8 cellular contexts compared by ENCODE assay signal in the genomic region with DNA sequence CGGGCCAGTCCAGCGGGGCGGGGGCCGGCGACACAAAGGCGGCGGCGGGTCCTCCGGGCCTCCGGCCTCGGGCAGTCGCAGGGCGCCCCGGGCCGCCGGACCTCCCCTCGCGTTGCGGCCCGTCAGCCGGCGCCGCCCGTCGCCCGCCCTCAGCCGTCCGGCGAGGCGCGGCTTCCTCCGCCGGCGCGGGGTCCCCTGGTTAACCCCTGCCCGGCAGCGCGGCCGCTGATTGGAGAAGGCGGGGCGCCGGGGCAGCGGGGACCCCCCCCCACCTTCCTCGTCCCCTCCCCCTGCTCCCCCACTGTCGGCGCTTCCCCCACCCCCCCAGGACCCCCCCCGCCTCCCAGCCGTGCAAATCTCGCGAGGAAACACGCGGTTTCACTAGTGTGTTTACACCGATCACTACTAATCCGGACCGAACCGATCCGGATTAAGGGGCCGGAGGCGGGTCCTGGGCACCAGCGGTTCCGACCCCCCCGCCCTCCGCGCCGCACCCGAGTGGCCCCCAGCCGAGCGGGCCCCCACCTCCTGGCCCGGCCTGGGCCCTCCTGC. TPM values are rescaled to one million over a fixed set of nuclear protein-coding genes. Genes with fewer than 3 reads are reported as not detected.
DNase-seq lines count a peak whose midpoint lies in the region; ATAC-seq and TF ChIP-seq lines count a peak whose summit lies in the region.
"Not testable (repeated sequence)": the region's sequence is repeated elsewhere in the genome, so short reads cannot be mapped to it uniquely, and the experiment has no call there.

A gene (plus strand): TSS at position 402 of the 552 bp plus-strand sequence. CDS start 2,301 bp downstream, outside the sequence.

- not testable (repeated sequence) for TF ChIP-seq CTCF in GM10248 (IDR thresholded peaks at IDR 0.05; ENCODE audit: control extremely low read depth, extremely low read depth, low read depth, missing control alignments); osteoblast (IDR thresholded peaks at IDR 0.05; ENCODE audit: extremely low read depth, low read depth, low read length); suprapubic skin (IDR thresholded peaks at IDR 0.05)

- H3K4me1 ChIP-seq in osteoblast (ENCODE audit: insufficient read depth, low read length) = not testable (repeated sequence)
- H3K4me1 ChIP-seq in suprapubic skin = peaks cover 34% of the 10 kb centered on the region

- H3K4me3 ChIP-seq in osteoblast (ENCODE audit: insufficient read depth, low read length) = peak within 1 kb of the TSS; percentile 82
- H3K4me3 ChIP-seq in suprapubic skin = peak within 1 kb of the TSS; percentile 67

- intact Hi-C loops in head of caudate nucleus (cut with DNase I) = not testable (repeated sequence)

- peak within 1 kb of the TSS; percentile 86 for H3K4me2 ChIP-seq in osteoblast (ENCODE audit: insufficient read depth, low read length)

- H3K27me3 Mint-ChIP-seq in T-cell; activated naive CD8-positive, alpha-beta T cell treated with anti-CD3 and anti-CD28 coated beads, Interleukin-2, amount 10 ng/mL, durations not matched to agents 7 days and 5 days: not testable (repeated sequence)

- H3K27ac Mint-ChIP-seq in T-cell = peak within 1 kb of the TSS; percentile 96 to 97
- peak within 1 kb of the TSS; percentile 93 for H3K27ac Mint-ChIP-seq in activated naive CD8-positive, alpha-beta T cell treated with anti-CD3 and anti-CD28 coated beads, Interleukin-2, amount 10 ng/mL, durations not matched to agents 7 days and 5 days

- H3K27ac ChIP-seq in osteoblast (ENCODE audit: low read depth, low read length) = peak within 1 kb of the TSS; percentile 80
- H3K27ac ChIP-seq in suprapubic skin = peak within 1 kb of the TSS; percentile 98

- peak; percentile 76 for ATAC-seq in HG02588 (IDR thresholded peaks at IDR 0.05; ENCODE audit: unreplicated experiment)
- peak; percentile 74 to 79 (median 76) for ATAC-seq in T-cell (replicated peaks in 1 of 4)
- peak; percentile 78 for ATAC-seq in activated naive CD8-positive, alpha-beta T cell treated with anti-CD3 and anti-CD28 coated beads, Interleukin-2, amount 10 ng/mL, durations not matched to agents 7 days and 5 days (ENCODE audit: low read depth)

- H3K27me3 ChIP-seq in osteoblast (ENCODE audit: insufficient read depth, low read length); suprapubic skin: not testable (repeated sequence)

- not testable (repeated sequence) for H3K9me3 ChIP-seq in osteoblast (ENCODE audit: low read depth, low read length); suprapubic skin

- not testable (repeated sequence) for H3K36me3 Mint-ChIP-seq in T-cell; activated naive CD8-positive, alpha-beta T cell treated with anti-CD3 and anti-CD28 coated beads, Interleukin-2, amount 10 ng/mL, durations not matched to agents 7 days and 5 days

- not testable (repeated sequence) for TF ChIP-seq POLR2A in suprapubic skin (IDR thresholded peaks at IDR 0.05)

- POLR2A ChIA-PET in GM10248 (lab: Yijun Ruan, JAX); T-cell (lab: Charles Lee); activated naive CD8-positive, alpha-beta T cell treated with anti-CD3 and anti-CD28 coated beads, Interleukin-2, amount 10 ng/mL, durations not matched to agents 7 days and 5 days (lab: Charles Lee): not testable (repeated sequence)

- not testable (repeated sequence) for TF ChIP-seq EP300 in suprapubic skin (IDR thresholded peaks at IDR 0.05)

- H3K36me3 ChIP-seq in osteoblast (ENCODE audit: insufficient read depth, low read length); suprapubic skin: not testable (repeated sequence)

- peaks cover 43% of the 10 kb centered on the region for H3K79me2 ChIP-seq in osteoblast (ENCODE audit: insufficient read depth, low read length)

- no CpG with 5 or more reads among the region's 69 CpGs for WGBS in suprapubic skin

- not testable (repeated sequence) for H4K20me1 ChIP-seq in osteoblast (ENCODE audit: insufficient read depth, low read length)

- peaks cover 36 to 46% (median 41%) of the 10 kb centered on the region in 3 donors for H3K4me1 Mint-ChIP-seq in T-cell
- peaks cover 23% of the 10 kb centered on the region for H3K4me1 Mint-ChIP-seq in activated naive CD8-positive, alpha-beta T cell treated with anti-CD3 and anti-CD28 coated beads, Interleukin-2, amount 10 ng/mL, durations not matched to agents 7 days and 5 days

- H3K9me3 Mint-ChIP-seq in T-cell; activated naive CD8-positive, alpha-beta T cell treated with anti-CD3 and anti-CD28 coated beads, Interleukin-2, amount 10 ng/mL, durations not matched to agents 7 days and 5 days: not testable (repeated sequence)

- CTCF ChIA-PET in GM10248 (lab: Yijun Ruan, JAX); T-cell (lab: Charles Lee): not testable (repeated sequence)

- not testable (repeated sequence) for H2AFZ ChIP-seq in osteoblast (ENCODE audit: low read length)

- DNase-seq in GM10248 (ENCODE audit: extremely low spot score) (peak; percentile 92), NCI-H1092 (lab: John Stamatoyannopoulos, UW) (peak; percentile 54), T-cell (peak in 33 of 34 experiments; percentile 40 to 82 (median 66)), head of caudate nucleus (peak in 41 of 42 donors; percentile 22 to 87 (median 71)), osteoblast (ENCODE audit: insufficient read length, low spot score, missing footprints) (peak; percentile 99), suprapubic skin (ENCODE audit: low spot score in 2 of 2) (peak in 1 of 2 donors; percentile 86)
- DNase-seq in activated naive CD8-positive, alpha-beta T cell treated with anti-CD3 and anti-CD28 coated beads, Interleukin-2, amount 10 ng/mL, durations not matched to agents 7 days and 5 days = peak; percentile 86

- peak within 1 kb of the TSS; percentile 86 to 88 (median 88) for H3K4me3 Mint-ChIP-seq in T-cell
- peak within 1 kb of the TSS; percentile 93 for H3K4me3 Mint-ChIP-seq in activated naive CD8-positive, alpha-beta T cell treated with anti-CD3 and anti-CD28 coated beads, Interleukin-2, amount 10 ng/mL, durations not matched to agents 7 days and 5 days

RNA-seq across cellular contexts. Expression of the gene that starts here (rescaled TPM):
- total RNA-seq in T-cell = 10 to 100 TPM; 46.8 to 82.2 (median 54.7) TPM
- 10 to 100 TPM; 47.1 to 59.3 TPM for total RNA-seq in activated naive CD8-positive, alpha-beta T cell treated with anti-CD3 and anti-CD28 coated beads, Interleukin-2, amount 10 ng/mL, durations not matched to agents 7 days and 5 days
- total RNA-seq in osteoblast = 51.3 and 52.8 TPM in 2 replicates
- total RNA-seq in suprapubic skin = 10 to 100 TPM; 25.4 to 47.8 (median 26.5) TPM
